7 cellular contexts compared by ENCODE assay signal in the genomic region with DNA sequence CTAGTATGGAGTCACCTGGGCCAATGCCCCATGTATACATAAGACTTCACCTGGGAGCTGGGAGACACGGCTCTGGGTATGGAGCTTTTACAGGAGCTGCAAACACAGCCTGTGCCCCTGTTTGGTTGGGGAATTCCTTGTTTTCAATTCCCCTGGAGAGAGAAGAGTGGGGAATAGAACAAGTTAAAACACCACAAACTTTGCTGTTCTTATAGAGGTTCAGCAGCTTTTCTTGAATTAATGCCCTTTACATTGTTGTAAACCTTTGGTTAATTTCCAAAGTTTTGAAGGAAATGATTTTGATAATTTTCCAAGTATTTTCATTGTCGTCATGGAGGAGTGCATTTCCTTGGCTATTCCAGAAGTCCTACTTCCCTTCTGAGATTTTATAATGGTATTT. TPM values are rescaled to one million over a fixed set of nuclear protein-coding genes. Genes with fewer than 3 reads are reported as not detected.
DNase-seq lines count a peak whose midpoint lies in the region; ATAC-seq and TF ChIP-seq lines count a peak whose summit lies in the region.
"Not testable (repeated sequence)": the region's sequence is repeated elsewhere in the genome, so short reads cannot be mapped to it uniquely, and the experiment has no call there.

No MANE protein-coding gene starts in this region.

- not testable (repeated sequence) for H3K9me3 ChIP-seq in CD8-positive, alpha-beta T cell (ENCODE audit: low read length); HEK293 (ENCODE audit: control insufficient read depth, insufficient read depth, low read depth, low read length); SK-N-MC (ENCODE audit: low read depth, low read length); naive thymus-derived CD4-positive, alpha-beta T cell (ENCODE audit: control insufficient read depth in 2 of 3, low read length in 3 of 3)

- H3K4me3 ChIP-seq in CD8-positive, alpha-beta T cell (ENCODE audit: low read depth, low read length); HEK293 (ENCODE audit: low read depth, low read length); naive thymus-derived CD4-positive, alpha-beta T cell (ENCODE audit: low read length): not testable (repeated sequence)
- peak overlapping the region; percentile 35; the same call in 1 of the 2 replicates for H3K4me3 ChIP-seq in SK-N-MC

- not testable (repeated sequence) for H3K27ac ChIP-seq in CD8-positive, alpha-beta T cell (ENCODE audit: low read depth, low read length); HEK293 (ENCODE audit: extremely low read depth, low read depth, low read length); SK-N-MC
- H3K27ac ChIP-seq in naive thymus-derived CD4-positive, alpha-beta T cell (ENCODE audit: low read depth, low read length), result peak overlapping the region; percentile 39

- ATAC-seq in CD8-positive, alpha-beta T cell; activated naive CD8-positive, alpha-beta T cell treated with anti-CD3 and anti-CD28 coated beads, Interleukin-2, amount 10 ng/mL, durations not matched to agents 7 days and 5 days (ENCODE audit: low read depth); naive thymus-derived CD4-positive, alpha-beta T cell: not testable (repeated sequence)

- H3K4me1 ChIP-seq in CD8-positive, alpha-beta T cell (ENCODE audit: insufficient read depth, low read length), result peaks cover 14% of the 10 kb centered on the region
- not testable (repeated sequence) for H3K4me1 ChIP-seq in HEK293 (ENCODE audit: control insufficient read depth, insufficient read depth, low read length); naive thymus-derived CD4-positive, alpha-beta T cell (ENCODE audit: control insufficient read depth in 2 of 2, insufficient read depth in 2 of 2, low read length in 2 of 2)

- peak overlapping the region; percentile 55 for H3K27ac Mint-ChIP-seq in CD8-positive, alpha-beta T cell
- H3K27ac Mint-ChIP-seq in activated naive CD8-positive, alpha-beta T cell treated with anti-CD3 and anti-CD28 coated beads, Interleukin-2, amount 10 ng/mL, durations not matched to agents 7 days and 5 days; stimulated activated naive CD8-positive, alpha-beta T cell treated with anti-CD3 and anti-CD28 coated beads, Interleukin-15, Interleukin-2, amounts not matched to agents 100 ng/mL and 50 ng/mL, for 24 hours: not testable (repeated sequence)
- H3K27ac Mint-ChIP-seq in naive thymus-derived CD4-positive, alpha-beta T cell, result peak overlapping the region in 6 of 9 donors; percentile 24 to 83 (median 68)

- not testable (repeated sequence) for TF ChIP-seq CTCF in CD8-positive, alpha-beta T cell (IDR thresholded peaks at IDR 0.05); HEK293 (tag by site-specific recombination; IDR thresholded peaks at IDR 0.05)

- CTCF ChIA-PET in CD8-positive, alpha-beta T cell (lab: Charles Lee); naive thymus-derived CD4-positive, alpha-beta T cell (lab: Charles Lee): not testable (repeated sequence)
- CTCF ChIA-PET in HEK293 (lab: Yijun Ruan, JAX), result interaction anchor here (0.6 kb wide), 1 partner anchor 11 kb away, joined by 3 read pairs; no protein-coding TSS in a partner anchor

- H3K9ac ChIP-seq in SK-N-MC (ENCODE audit: insufficient read length), result not testable (repeated sequence)

- intact Hi-C loops in CD8-positive, alpha-beta T cell (cut with DNase I, micrococcal nuclease), result loop anchor here in 1 of 2 experiments (5.0 kb wide), 1 partner anchor 201 kb away; a partner anchor contains a TSS
- intact Hi-C loops in naive thymus-derived CD4-positive, alpha-beta T cell (cut with micrococcal nuclease), result loop anchor here in 1 of 2 donors (5.0 kb wide), 1 partner anchor 929 kb away; a partner anchor contains a TSS

- H3K9me3 Mint-ChIP-seq in CD8-positive, alpha-beta T cell; activated naive CD8-positive, alpha-beta T cell treated with anti-CD3 and anti-CD28 coated beads, Interleukin-2, amount 10 ng/mL, durations not matched to agents 7 days and 5 days; naive thymus-derived CD4-positive, alpha-beta T cell; stimulated activated naive CD8-positive, alpha-beta T cell treated with anti-CD3 and anti-CD28 coated beads, Interleukin-15, Interleukin-2, amounts not matched to agents 100 ng/mL and 50 ng/mL, for 24 hours: not testable (repeated sequence)

- H3K27me3 ChIP-seq in CD8-positive, alpha-beta T cell (ENCODE audit: insufficient read depth, low read length); naive thymus-derived CD4-positive, alpha-beta T cell (ENCODE audit: control insufficient read depth in 2 of 2, insufficient read depth in 2 of 2, low read length in 2 of 2): not testable (repeated sequence)

- not testable (repeated sequence) for DNase-seq in CD8-positive, alpha-beta T cell; SK-N-MC (ENCODE audit: low read depth, low spot score); activated naive CD8-positive, alpha-beta T cell treated with anti-CD3 and anti-CD28 coated beads, Interleukin-2, amount 10 ng/mL, durations not matched to agents 7 days and 5 days; naive thymus-derived CD4-positive, alpha-beta T cell
- peak; percentile 33 for DNase-seq in NCI-H69 (lab: John Stamatoyannopoulos, UW)

- H3K36me3 Mint-ChIP-seq in CD8-positive, alpha-beta T cell, result peaks cover 17% of the 10 kb centered on the region
- not testable (repeated sequence) for H3K36me3 Mint-ChIP-seq in activated naive CD8-positive, alpha-beta T cell treated with anti-CD3 and anti-CD28 coated beads, Interleukin-2, amount 10 ng/mL, durations not matched to agents 7 days and 5 days
- peaks cover 0 to 10% (median 7%) of the 10 kb centered on the region in 5 donors for H3K36me3 Mint-ChIP-seq in naive thymus-derived CD4-positive, alpha-beta T cell
- H3K36me3 Mint-ChIP-seq in stimulated activated naive CD8-positive, alpha-beta T cell treated with anti-CD3 and anti-CD28 coated beads, Interleukin-15, Interleukin-2, amounts not matched to agents 100 ng/mL and 50 ng/mL, for 24 hours (ENCODE audit: low read depth), result peaks cover 17% of the 10 kb centered on the region

- H3K36me3 ChIP-seq in CD8-positive, alpha-beta T cell (ENCODE audit: insufficient read depth, low read length); HEK293 (ENCODE audit: control insufficient read depth in 2 of 2, insufficient read depth in 1 of 2, low read length in 2 of 2); SK-N-MC (ENCODE audit: insufficient read depth, low read length); naive thymus-derived CD4-positive, alpha-beta T cell (ENCODE audit: control insufficient read depth in 2 of 3, insufficient read depth in 3 of 3, low read length in 3 of 3): not testable (repeated sequence)

- not testable (repeated sequence) for H3K4me3 Mint-ChIP-seq in CD8-positive, alpha-beta T cell
- peak overlapping the region; percentile 37 for H3K4me3 Mint-ChIP-seq in activated naive CD8-positive, alpha-beta T cell treated with anti-CD3 and anti-CD28 coated beads, Interleukin-2, amount 10 ng/mL, durations not matched to agents 7 days and 5 days
- peak overlapping the region in 1 of 10 donors; percentile 29 for H3K4me3 Mint-ChIP-seq in naive thymus-derived CD4-positive, alpha-beta T cell
- H3K4me3 Mint-ChIP-seq in stimulated activated naive CD8-positive, alpha-beta T cell treated with anti-CD3 and anti-CD28 coated beads, Interleukin-15, Interleukin-2, amounts not matched to agents 100 ng/mL and 50 ng/mL, for 24 hours, result peak overlapping the region; percentile 23

- POLR2A ChIA-PET in CD8-positive, alpha-beta T cell (lab: Charles Lee); HEK293 (lab: Yijun Ruan, JAX); activated naive CD8-positive, alpha-beta T cell treated with anti-CD3 and anti-CD28 coated beads, Interleukin-2, amount 10 ng/mL, durations not matched to agents 7 days and 5 days (lab: Charles Lee); naive thymus-derived CD4-positive, alpha-beta T cell (lab: Charles Lee): not testable (repeated sequence)

- peaks cover 22% of the 10 kb centered on the region for H3K4me1 Mint-ChIP-seq in CD8-positive, alpha-beta T cell (ENCODE audit: low read depth)
- H3K4me1 Mint-ChIP-seq in activated naive CD8-positive, alpha-beta T cell treated with anti-CD3 and anti-CD28 coated beads, Interleukin-2, amount 10 ng/mL, durations not matched to agents 7 days and 5 days, result peaks cover 17% of the 10 kb centered on the region
- peaks cover 10 to 29% (median 22%) of the 10 kb centered on the region in 7 donors for H3K4me1 Mint-ChIP-seq in naive thymus-derived CD4-positive, alpha-beta T cell
- peaks cover 30% of the 10 kb centered on the region for H3K4me1 Mint-ChIP-seq in stimulated activated naive CD8-positive, alpha-beta T cell treated with anti-CD3 and anti-CD28 coated beads, Interleukin-15, Interleukin-2, amounts not matched to agents 100 ng/mL and 50 ng/mL, for 24 hours (ENCODE audit: low read depth)

- not testable (repeated sequence) for H3K27me3 Mint-ChIP-seq in CD8-positive, alpha-beta T cell (ENCODE audit: low read depth); activated naive CD8-positive, alpha-beta T cell treated with anti-CD3 and anti-CD28 coated beads, Interleukin-2, amount 10 ng/mL, durations not matched to agents 7 days and 5 days; stimulated activated naive CD8-positive, alpha-beta T cell treated with anti-CD3 and anti-CD28 coated beads, Interleukin-15, Interleukin-2, amounts not matched to agents 100 ng/mL and 50 ng/mL, for 24 hours
- H3K27me3 Mint-ChIP-seq in naive thymus-derived CD4-positive, alpha-beta T cell, result peaks cover 0 to 10% (median 0%) of the 10 kb centered on the region in 5 donors

TF ChIP-seq in HEK293, 187 proteins besides CTCF, POLR2A, EP300 and RAD21:
- peak; percentile 100 for TF ChIP-seq ZNF677 (tag by site-specific recombination; IDR thresholded peaks at IDR 0.05)

RNA-seq across cellular contexts. Expression of a gene that starts 19.0 kb away (rescaled TPM):
- 100 to 1,000 TPM; 104 to 108 TPM for total RNA-seq in CD8-positive, alpha-beta T cell
- 10 to 100 TPM; 57.0 to 62.2 TPM for total RNA-seq in activated naive CD8-positive, alpha-beta T cell treated with anti-CD3 and anti-CD28 coated beads, Interleukin-2, amount 10 ng/mL, durations not matched to agents 7 days and 5 days
- total RNA-seq in naive thymus-derived CD4-positive, alpha-beta T cell, result 10 to 100 TPM; 55.2 to 94.1 (median 68.3) TPM
- 10 to 100 TPM; 93.9 to 95.7 TPM for polyA plus RNA-seq in naive thymus-derived CD4-positive, alpha-beta T cell
